Comparison of ENCODE assay signal across 15 cellular contexts in genomic region chr2:221716434-221717303, GRCh38.
DNase-seq lines count a peak whose midpoint lies in the region; TF ChIP-seq lines count a peak whose summit lies in the region.
"Had no signal": no experiment of that assay in that cellular context is flagged by ENCODE, and none has a peak within 500 bp of the region (broad histone marks: within the 10 kb centered on the region; RNA-seq: fewer than 3 reads in every experiment).

No MANE protein-coding gene starts in this region.

- H3K4me1 ChIP-seq in Caco-2 (peaks cover 47% of the 10 kb centered on the region), vagina (no peaks in the 10 kb centered on the region)
- H3K4me1 ChIP-seq: SJCRH30 had no signal

- H3K36me3 Mint-ChIP-seq in Caco-2 (ENCODE audit: insufficient read depth, unreplicated experiment) = peaks cover 5% of the 10 kb centered on the region
- H3K36me3 Mint-ChIP-seq: natural killer cell treated with Interleukin-12 subunit alpha and Interleukin-12 subunit beta and Interleukin-15 and Interleukin-18, amount 100 ng/mL, for 72 hours had no signal

- H3K27me3 ChIP-seq in Caco-2 (replicated peaks; ENCODE audit: control insufficient read depth, insufficient read depth, low read length) (no peaks in the 10 kb centered on the region), vagina (no peaks in the 10 kb centered on the region)
- H3K27me3 ChIP-seq: SJCRH30 had no signal

- H3K9me3 Mint-ChIP-seq in Caco-2 (ENCODE audit: unreplicated experiment) = peaks cover 17% of the 10 kb centered on the region

- intact Hi-C loops in Caco-2 (cut with micrococcal nuclease; ENCODE audit: unreplicated experiment) = loop anchor here (1.0 to 10.0 kb wide), 5 partner anchors 15 to 262 kb away; no protein-coding TSS in a partner anchor
- intact Hi-C loops in vagina (cut with DNase I) = no loop called here

- H3K4me3 ChIP-seq in Caco-2 (ENCODE audit: low read depth, low read length) = no peak overlapping the region
- no peak overlapping the region for H3K4me3 ChIP-seq in vagina
- H3K4me3 ChIP-seq: SJCRH30 had no signal

- no TSS peak for BruUV-seq in Caco-2 (replicated peaks; lab: Mats Ljungman, UMichigan)

- no peak overlapping the region for H3K27ac ChIP-seq in vagina
- H3K27ac ChIP-seq: C4-2B, SJCRH30, WERI-Rb-1 had no signal

- H3K36me3 ChIP-seq in Caco-2 (ENCODE audit: control insufficient read depth, insufficient read depth, low read length) (no peaks in the 10 kb centered on the region), vagina (no peaks in the 10 kb centered on the region)
- H3K36me3 ChIP-seq: SJCRH30, WERI-Rb-1 had no signal

- H3K4me3 Mint-ChIP-seq in Caco-2 (ENCODE audit: unreplicated experiment) = peak overlapping the region; percentile 57
- H3K4me3 Mint-ChIP-seq: natural killer cell treated with Interleukin-12 subunit alpha and Interleukin-12 subunit beta and Interleukin-15 and Interleukin-18, amount 100 ng/mL, for 72 hours had no signal

- POLR2A ChIA-PET in Caco-2 (lab: Charles Lee) = no interaction called here

- TF ChIP-seq CTCF in Caco-2 (IDR thresholded peaks at IDR 0.05; ENCODE audit: insufficient read depth in 1 of 2, low read depth in 1 of 2, low read length in 1 of 2, severe bottlenecking in 1 of 2, unreplicated experiment in 1 of 2) (no peak), vagina (IDR thresholded peaks at IDR 0.05) (no peak)

- peak overlapping the region; percentile 93 for H3K27ac Mint-ChIP-seq in Caco-2 (ENCODE audit: unreplicated experiment)
- H3K27ac Mint-ChIP-seq: natural killer cell treated with Interleukin-12 subunit alpha and Interleukin-12 subunit beta and Interleukin-15 and Interleukin-18, amount 100 ng/mL, for 72 hours had no signal

- CTCF ChIA-PET in Caco-2 (lab: Charles Lee) = interaction anchor here (0.6 kb wide), 1 partner anchor 1034 kb away, joined by 3 read pairs; no protein-coding TSS in a partner anchor

- no peak for TF ChIP-seq POLR2A in vagina (IDR thresholded peaks at IDR 0.05)

- H3K27me3 Mint-ChIP-seq in Caco-2 (ENCODE audit: insufficient read depth, unreplicated experiment) = no peaks in the 10 kb centered on the region
- H3K27me3 Mint-ChIP-seq: natural killer cell treated with Interleukin-12 subunit alpha and Interleukin-12 subunit beta and Interleukin-15 and Interleukin-18, amount 100 ng/mL, for 72 hours had no signal

- peaks cover 55% of the 10 kb centered on the region for H3K4me1 Mint-ChIP-seq in Caco-2 (ENCODE audit: low read depth, unreplicated experiment)

- DNase-seq in Caco-2 = peak; percentile 71 to 82
- peak; percentile 42 for DNase-seq in HS-5 (ENCODE audit: low read depth)
- peak; percentile 3 for DNase-seq in amniotic epithelial cell (ENCODE audit: low read depth)
- peak; percentile 14 for DNase-seq in left kidney (ENCODE audit: low read depth, low spot score)
- DNase-seq in vagina (ENCODE audit: extremely low spot score in 2 of 2) = no peak
- no peak for DNase-seq in HuH-7.5 (ENCODE audit: low spot score)
- no peak for DNase-seq in OCI-M2 (lab: John Stamatoyannopoulos, UW; ENCODE audit: unreplicated experiment)
- DNase-seq in DMS 273 treated with DMSO at 0.1 percent for 48 hours (lab: John Stamatoyannopoulos, UW) = no peak
- DNase-seq: glutamatergic neuron, left cardiac atrium, NCI-H446, SJCRH30, WERI-Rb-1 had no signal

- H3K9me3 ChIP-seq in Caco-2 = no peaks in the 10 kb centered on the region; the same call in 1 of the 2 replicates
- no peaks in the 10 kb centered on the region for H3K9me3 ChIP-seq in vagina
- H3K9me3 ChIP-seq: SJCRH30 had no signal

Comparison
In these comparisons a context has a peak if more than half of its experiments do, and no peak if none do; other contexts are left out.
1. DNase-seq: peak in Caco-2 (2 of 2), HS-5 (single experiment), amniotic epithelial cell (single experiment) and left kidney (single experiment); none in vagina (0 of 2), HuH-7.5 (single experiment), OCI-M2 (single experiment) and DMS 273 treated with DMSO at 0.1 percent for 48 hours (single experiment).